ENCODE assay signal across 8 cellular contexts in the genomic region with DNA sequence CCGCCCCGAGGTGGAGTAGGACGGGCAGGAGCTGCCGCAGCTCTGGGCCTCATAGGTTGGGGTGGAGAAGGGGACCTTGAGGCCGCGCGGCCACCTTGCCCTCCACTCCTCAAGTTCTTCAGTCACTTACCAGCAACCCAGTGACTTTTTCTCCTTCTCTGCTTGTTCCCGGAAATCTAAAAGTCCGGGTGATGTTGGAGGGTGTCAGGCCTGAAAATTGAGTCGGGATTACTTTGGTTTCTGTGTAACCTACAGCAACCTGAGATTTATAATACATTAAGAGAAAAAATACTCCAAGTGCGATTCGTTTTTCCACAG. TPM values are rescaled to one million over a fixed set of nuclear protein-coding genes. Genes with fewer than 3 reads are reported as not detected.
DNase-seq lines count a peak whose midpoint lies in the region; ATAC-seq and TF ChIP-seq lines count a peak whose summit lies in the region.

No MANE protein-coding gene starts in this region.

- dilution Hi-C loops in mammary epithelial cell (cut with HindIII; ENCODE audit: low sequenced_read_pairs) = no loop called here

- H4K5ac ChIP-seq in mesendoderm (ENCODE audit: low read length) = no peak overlapping the region

- H3K27ac ChIP-seq in mammary epithelial cell (ENCODE audit: insufficient read depth, low read depth, low read length) (peak overlapping the region; percentile 79), mesendoderm (ENCODE audit: low read depth, low read length) (peak overlapping the region; percentile 93), upper lobe of right lung (peak overlapping the region; percentile 93)

- peak overlapping the region; percentile 96 for H3K27ac Mint-ChIP-seq in activated naive CD4-positive, alpha-beta T cell treated with anti-CD3 and anti-CD28 coated beads, Interleukin-2, amount 10 ng/mL, durations not matched to agents 7 days and 5 days

- H3K79me1 ChIP-seq in mesendoderm (ENCODE audit: low read length) = peaks cover 8% of the 10 kb centered on the region

- H4K8ac ChIP-seq in mesendoderm (ENCODE audit: low read depth, low read length) = no peak overlapping the region

- H3K79me2 ChIP-seq in mammary epithelial cell (ENCODE audit: insufficient read depth, low read length) = peaks cover 66% of the 10 kb centered on the region
- peaks cover 32% of the 10 kb centered on the region for H3K79me2 ChIP-seq in mesendoderm (ENCODE audit: control insufficient read depth, insufficient read depth, low read length)

- peak overlapping the region; percentile 87 for H3K4me3 Mint-ChIP-seq in activated naive CD4-positive, alpha-beta T cell treated with anti-CD3 and anti-CD28 coated beads, Interleukin-2, amount 10 ng/mL, durations not matched to agents 7 days and 5 days

- no peak for TF ChIP-seq CTCF in mammary epithelial cell (conservative IDR thresholded peaks at IDR 0.05 in 1 of 2, IDR thresholded peaks at IDR 0.05 in 1 of 2; ENCODE audit: extremely low read depth in 1 of 2, insufficient read depth in 1 of 2, low read depth in 1 of 2, low read length in 2 of 2)
- TF ChIP-seq CTCF in upper lobe of right lung (IDR thresholded peaks at IDR 0.05) = no peak

- H3K18ac ChIP-seq in mesendoderm (ENCODE audit: low read length) = peak overlapping the region; percentile 78

- DNase-seq in activated naive CD4-positive, alpha-beta T cell treated with anti-CD3 and anti-CD28 coated beads, Interleukin-2, amount 10 ng/mL, durations not matched to agents 7 days and 5 days = no peak
- no peak for DNase-seq in activated naive CD4-positive, alpha-beta T cell treated with anti-CD3 and anti-CD28 coated beads, Interleukin-2, amount 50 U/mL, for 16 hours
- DNase-seq in mammary epithelial cell = no peak
- no peak for DNase-seq in mesendoderm
- no peak for DNase-seq in upper lobe of right lung
- no peak for DNase-seq in UCSD-AML1 (lab: John Stamatoyannopoulos, UW; ENCODE audit: unreplicated experiment)
- DNase-seq in cerebellar nuclear complex (lab: John Stamatoyannopoulos, UW) = no peak
- DNase-seq in HPDE6-E6E7 (ENCODE audit: extremely low spot score) = no peak

- no peaks in the 10 kb centered on the region for H3K9me3 Mint-ChIP-seq in activated naive CD4-positive, alpha-beta T cell treated with anti-CD3 and anti-CD28 coated beads, Interleukin-2, amount 10 ng/mL, durations not matched to agents 7 days and 5 days

- no peak overlapping the region for H2BK15ac ChIP-seq in mesendoderm (replicated peaks; ENCODE audit: low read depth)

- H3K56ac ChIP-seq in mesendoderm (ENCODE audit: low read length) = peak overlapping the region; percentile 95

- H3K9ac ChIP-seq in mammary epithelial cell (ENCODE audit: insufficient read depth, low read length) (peak overlapping the region; percentile 94), mesendoderm (ENCODE audit: low read length) (peak overlapping the region; percentile 91)

- no peak for ATAC-seq in upper lobe of right lung

- peak overlapping the region; percentile 90 for H2AFZ ChIP-seq in mammary epithelial cell (ENCODE audit: low read depth, low read length)

- H3K4me2 ChIP-seq in mammary epithelial cell (ENCODE audit: insufficient read depth, low read depth, low read length) = peak overlapping the region; percentile 90
- H3K4me2 ChIP-seq in mesendoderm (ENCODE audit: low read length) = peak overlapping the region; percentile 25

- intact Hi-C loops in mammary epithelial cell (cut with micrococcal nuclease) = loop anchor here (2.0 to 10.0 kb wide), 2 partner anchors 73 to 467 kb away; partner anchors contain the start of gene NT5DC1
- intact Hi-C loops in upper lobe of right lung (cut with DNase I) = no loop called here

- no peak overlapping the region for H3K4ac ChIP-seq in mesendoderm (ENCODE audit: low read depth, low read length)

- H2AK5ac ChIP-seq in mesendoderm (ENCODE audit: low read length) = no peak overlapping the region

- peaks cover 13% of the 10 kb centered on the region for H3K4me1 ChIP-seq in mammary epithelial cell (ENCODE audit: insufficient read depth, low read length)
- H3K4me1 ChIP-seq in mesendoderm (ENCODE audit: control insufficient read depth, low read depth, low read length) = peaks cover 3% of the 10 kb centered on the region
- H3K4me1 ChIP-seq in upper lobe of right lung = peaks cover 22% of the 10 kb centered on the region

- peaks cover 5% of the 10 kb centered on the region for H3K36me3 ChIP-seq in mammary epithelial cell (ENCODE audit: insufficient read depth, low read length)
- H3K36me3 ChIP-seq in mesendoderm (ENCODE audit: control insufficient read depth, insufficient read depth, low read length) = no peaks in the 10 kb centered on the region
- peaks cover 14% of the 10 kb centered on the region for H3K36me3 ChIP-seq in upper lobe of right lung

- in situ Hi-C loops in mammary epithelial cell (cut with MboI; ENCODE audit: low sequenced_read_pairs in 2 of 2) = no loop called here

- H3K4me3 ChIP-seq in mammary epithelial cell (replicated peaks in 1 of 3; ENCODE audit: insufficient read depth in 1 of 3, low read depth in 2 of 3, low read length in 3 of 3) (peak overlapping the region; percentile 92 to 99 (median 92)), mesendoderm (ENCODE audit: low read length) (peak overlapping the region; percentile 98), upper lobe of right lung (peak overlapping the region; percentile 80)

- no peak overlapping the region for H3K23ac ChIP-seq in mesendoderm (ENCODE audit: low read length)

- CTCF ChIA-PET in activated naive CD4-positive, alpha-beta T cell treated with anti-CD3 and anti-CD28 coated beads, Interleukin-2, amount 10 ng/mL, durations not matched to agents 7 days and 5 days (lab: Charles Lee) = interaction anchor here (0.9 to 3.5 kb wide), 5 partner anchors 9 to 318 kb away, joined by 3 to 17 read pairs (median 4); partner anchors contain the start of genes TSPYL1 and TSPYL4
- CTCF ChIA-PET in mammary epithelial cell (lab: Charles Lee; ENCODE audit: low non-redundant PET) = no interaction called here

- H2BK5ac ChIP-seq in mesendoderm (ENCODE audit: low read length) = peak overlapping the region; percentile 43

- H3K27me3 Mint-ChIP-seq in activated naive CD4-positive, alpha-beta T cell treated with anti-CD3 and anti-CD28 coated beads, Interleukin-2, amount 10 ng/mL, durations not matched to agents 7 days and 5 days = peaks cover 4% of the 10 kb centered on the region

- peaks cover 43% of the 10 kb centered on the region for H3K4me1 Mint-ChIP-seq in activated naive CD4-positive, alpha-beta T cell treated with anti-CD3 and anti-CD28 coated beads, Interleukin-2, amount 10 ng/mL, durations not matched to agents 7 days and 5 days

- TSS peak; percentile 41 for BruUV-seq in mammary epithelial cell (replicated peaks; lab: Mats Ljungman, UMichigan)

- WGBS in mammary epithelial cell (ENCODE audit: low coverage, missing lambda C conversion rate) = 0% methylated on average over 8 of the region's 12 CpGs
- WGBS in mesendoderm (ENCODE audit: extremely low coverage, insufficient coverage, low lambda C conversion rate) = no CpG with 5 or more reads among the region's 12 CpGs

- H4K20me1 ChIP-seq in mammary epithelial cell (ENCODE audit: insufficient read depth, low read length) = no peaks in the 10 kb centered on the region

- H2BK120ac ChIP-seq in mesendoderm (ENCODE audit: low read depth, low read length) = no peak overlapping the region

- H3K27me3 ChIP-seq in mammary epithelial cell (ENCODE audit: insufficient read depth, low read length) (no peaks in the 10 kb centered on the region), mesendoderm (ENCODE audit: insufficient read depth, low read length, poor library complexity) (no peaks in the 10 kb centered on the region), upper lobe of right lung (no peaks in the 10 kb centered on the region)

- H3K9me3 ChIP-seq in mammary epithelial cell (replicated peaks; ENCODE audit: insufficient read depth, low read length) (no peaks in the 10 kb centered on the region), upper lobe of right lung (no peaks in the 10 kb centered on the region)

- peaks cover 11% of the 10 kb centered on the region for H3K36me3 Mint-ChIP-seq in activated naive CD4-positive, alpha-beta T cell treated with anti-CD3 and anti-CD28 coated beads, Interleukin-2, amount 10 ng/mL, durations not matched to agents 7 days and 5 days

RNA-seq across cellular contexts. Expression of gene RWDD1, which starts 0.3 kb away (rescaled TPM):
- total RNA-seq in mammary epithelial cell = 10 to 100 TPM; 27.0 to 44.7 TPM
- 29.8 TPM for polyA plus RNA-seq in mammary epithelial cell
- polyA minus RNA-seq in mammary epithelial cell = 0.47 TPM
- 165 TPM for polyA plus RNA-seq in mesendoderm (2013, experiment 1 of 2)
- polyA plus RNA-seq in mesendoderm (2013, experiment 2 of 2) = 172 TPM
- total RNA-seq in upper lobe of right lung = 37.4 TPM

RNA-seq across cellular contexts. Expression of gene CALHM4, which starts 18.1 kb away (rescaled TPM):
- total RNA-seq in mammary epithelial cell = under 1 TPM in 1 of 2 donors, not detected in 1; 0.17 TPM
- 0.24 TPM for polyA plus RNA-seq in mammary epithelial cell
- not detected for polyA minus RNA-seq in mammary epithelial cell
- polyA plus RNA-seq in mesendoderm (2013, experiment 1 of 2) = 0.25 TPM
- 0.32 TPM for polyA plus RNA-seq in mesendoderm (2013, experiment 2 of 2)
- total RNA-seq in upper lobe of right lung = not detected

RNA-seq across cellular contexts. Expression of gene TRAPPC3L, which starts 26.2 kb away (rescaled TPM):
- total RNA-seq in mammary epithelial cell (1 to 10 TPM in 1 of 2 donors, not detected in 1; 1.5 TPM), upper lobe of right lung (0.64 TPM)
- 0.18 TPM for polyA plus RNA-seq in mammary epithelial cell
- not detected for polyA minus RNA-seq in mammary epithelial cell
- polyA plus RNA-seq in mesendoderm (2013, experiment 1 of 2) = not detected
- not detected for polyA plus RNA-seq in mesendoderm (2013, experiment 2 of 2)

RNA-seq across cellular contexts. Expression of gene RSPH4A, which starts 44.6 kb away (rescaled TPM):
- under 1 TPM in 1 of 2 donors, not detected in 1; 0.33 TPM for total RNA-seq in mammary epithelial cell
- polyA plus RNA-seq in mammary epithelial cell = 0.09 TPM
- not detected for polyA minus RNA-seq in mammary epithelial cell
- polyA plus RNA-seq in mesendoderm (2013, experiment 1 of 2) = 0.44 TPM
- 0.43 TPM for polyA plus RNA-seq in mesendoderm (2013, experiment 2 of 2)
- total RNA-seq in upper lobe of right lung = 0.72 TPM
